Comparison of ENCODE assay signal across 24 cellular contexts in genomic region chr6:27778625-27779417, GRCh38.
DNase-seq lines count a peak whose midpoint lies in the region; ATAC-seq, FAIRE-seq and TF ChIP-seq lines count a peak whose summit lies in the region.
"Had no signal": no experiment of that assay in that cellular context is flagged by ENCODE, and none has a peak within 500 bp of the region (broad histone marks: within the 10 kb centered on the region; RNA-seq: fewer than 3 reads in every experiment).

No MANE protein-coding gene starts in this region.

- no peak overlapping the region for H3K4me2 ChIP-seq in HepG2 (ENCODE audit: low read depth, low read length)
- peak overlapping the region; percentile 73; the same call in 1 of the 2 replicates for H3K4me2 ChIP-seq in K562 (ENCODE audit: insufficient read depth, low read length)
- H3K4me2 ChIP-seq: BLaER1 had no signal

- H3K27ac ChIP-seq in HepG2 (ENCODE audit: extremely low read length, insufficient read depth, low read length) (no peak overlapping the region), right lobe of liver (no peak overlapping the region), K562 (ENCODE audit: extremely low read depth, low read depth, low read length) (peak overlapping the region; percentile 80), aorta (ENCODE audit: low read depth in 1 of 2, low read length in 2 of 2) (no peak overlapping the region)
- H3K27ac ChIP-seq: 22Rv1, BLaER1, C4-2B had no signal

- no peak overlapping the region for H3K4me3 Mint-ChIP-seq in nephron
- H3K4me3 Mint-ChIP-seq: B cell; CD4-positive, CD25-positive, alpha-beta regulatory T cell; CD8-positive, alpha-beta T cell; HFFc6 had no signal

- H3K4me1 Mint-ChIP-seq in nephron = no peaks in the 10 kb centered on the region
- H3K4me1 Mint-ChIP-seq: CD4-positive, CD25-positive, alpha-beta regulatory T cell had no signal

- BruUV-seq in HepG2 (replicated peaks; lab: Mats Ljungman, UMichigan) = no TSS peak
- no TSS peak for BruUV-seq in K562 (replicated peaks; lab: Mats Ljungman, UMichigan)

- POLR2A ChIA-PET in HepG2 (lab: Yijun Ruan, JAX) (no interaction called here), K562 (lab: Yijun Ruan, JAX) (interaction anchor here (1.5 kb wide), 1 partner anchor 114 kb away, joined by 4 read pairs; a partner anchor contains a TSS)

- no peak for TF ChIP-seq POLR2A in HepG2 (IDR thresholded peaks at IDR 0.05; ENCODE audit: insufficient read depth in 1 of 2, low read depth in 2 of 2, low read length in 2 of 2)
- no peak for TF ChIP-seq POLR2A in right lobe of liver (IDR thresholded peaks at IDR 0.05)
- TF ChIP-seq POLR2A in K562 (conservative IDR thresholded peaks at IDR 0.05) = no peak

- no peaks in the 10 kb centered on the region for H3K9me3 Mint-ChIP-seq in nephron
- H3K9me3 Mint-ChIP-seq: CD4-positive, CD25-positive, alpha-beta regulatory T cell; CD8-positive, alpha-beta T cell; HFFc6 had no signal

- H3K27ac Mint-ChIP-seq in nephron = peak overlapping the region in 2 of 3 experiments; percentile 7 to 78
- H3K27ac Mint-ChIP-seq: B cell; CD4-positive, CD25-positive, alpha-beta regulatory T cell; CD8-positive, alpha-beta T cell; HFFc6 had no signal

- H3K36me3 Mint-ChIP-seq in nephron (ENCODE audit: low read depth) = no peaks in the 10 kb centered on the region
- H3K36me3 Mint-ChIP-seq: CD4-positive, CD25-positive, alpha-beta regulatory T cell; CD8-positive, alpha-beta T cell had no signal

- TF ChIP-seq RAD21 in HepG2 (CRISPR knock-in tag; IDR thresholded peaks at IDR 0.05) (no peak), K562 (CRISPR knock-in tag; conservative IDR thresholded peaks at IDR 0.05 in 1 of 2, IDR thresholded peaks at IDR 0.05 in 1 of 2) (no peak)

- H3K79me2 ChIP-seq in HepG2 (ENCODE audit: insufficient read depth, low read length) = no peaks in the 10 kb centered on the region
- H3K79me2 ChIP-seq in K562 (ENCODE audit: control insufficient read depth, insufficient read depth, low read length) = no peaks in the 10 kb centered on the region

- H3K4me1 ChIP-seq in HepG2 (ENCODE audit: insufficient read depth, low read length) = peaks cover 15% of the 10 kb centered on the region
- no peaks in the 10 kb centered on the region for H3K4me1 ChIP-seq in right lobe of liver
- peaks cover 9 to 20% of the 10 kb centered on the region in 2 experiments for H3K4me1 ChIP-seq in K562 (replicated peaks in 1 of 2; ENCODE audit: control insufficient read depth in 2 of 2, insufficient read depth in 2 of 2, low read length in 2 of 2)
- H3K4me1 ChIP-seq in aorta (ENCODE audit: control insufficient read depth in 1 of 2, insufficient read depth in 2 of 2, low read length in 2 of 2) = no peaks in the 10 kb centered on the region
- H3K4me1 ChIP-seq: BLaER1 had no signal

- no peaks in the 10 kb centered on the region for H3K36me3 ChIP-seq in HepG2 (replicated peaks in 1 of 2; ENCODE audit: control insufficient read depth in 1 of 2, insufficient read depth in 2 of 2, low read length in 2 of 2)
- H3K36me3 ChIP-seq in right lobe of liver = no peaks in the 10 kb centered on the region
- no peaks in the 10 kb centered on the region for H3K36me3 ChIP-seq in K562 (ENCODE audit: control insufficient read depth, insufficient read depth, low read length)
- no peaks in the 10 kb centered on the region for H3K36me3 ChIP-seq in aorta (ENCODE audit: control insufficient read depth in 1 of 2, insufficient read depth in 2 of 2, low read length in 1 of 2)
- H3K36me3 ChIP-seq: BLaER1, HAP-1 had no signal

- TF ChIP-seq EP300 in HepG2 (IDR thresholded peaks at IDR 0.05; ENCODE audit: low read depth in 2 of 2, low read length in 2 of 2) = no peak
- TF ChIP-seq EP300 in HepG2 (CRISPR knock-in tag; IDR thresholded peaks at IDR 0.05; ENCODE audit: borderline replicate concordance) = no peak
- no peak for TF ChIP-seq EP300 in K562 (IDR thresholded peaks at IDR 0.05; ENCODE audit: low read length)

- H3K9me3 ChIP-seq in HepG2 (ENCODE audit: low read length) (no peaks in the 10 kb centered on the region), right lobe of liver (no peaks in the 10 kb centered on the region), K562 (replicated peaks; ENCODE audit: control insufficient read depth, insufficient read depth, low read depth, low read length) (no peaks in the 10 kb centered on the region), aorta (ENCODE audit: control insufficient read depth, low read length) (no peaks in the 10 kb centered on the region)
- H3K9me3 ChIP-seq: BLaER1 had no signal

- no peaks in the 10 kb centered on the region for H4K20me1 ChIP-seq in HepG2 (ENCODE audit: insufficient read depth, low read length)
- H4K20me1 ChIP-seq in K562 (replicated peaks; ENCODE audit: control insufficient read depth, insufficient read depth, low read length) = no peaks in the 10 kb centered on the region
- H4K20me1 ChIP-seq: BLaER1 had no signal

- in situ Hi-C loops in HepG2 (cut with HindIII; ENCODE audit: extremely low pct_ligation_motif_present, low pct_unique_long_range_greater_than_20kb) (no loop called here), K562 (cut with MboI) (no loop called here)

- TF ChIP-seq CTCF in HepG2 (CRISPR knock-in tag; IDR thresholded peaks at IDR 0.05) (no peak), right lobe of liver (IDR thresholded peaks at IDR 0.05) (no peak), K562 (IDR thresholded peaks at IDR 0.05 in 2 of 3, conservative IDR thresholded peaks at IDR 0.05 in 1 of 3; ENCODE audit: insufficient read depth in 2 of 3, low read depth in 1 of 3, low read length in 3 of 3) (no peak), nephron (IDR thresholded peaks at IDR 0.05; ENCODE audit: unreplicated experiment in 3 of 3) (no peak)

- H3K27me3 ChIP-seq in HepG2 (ENCODE audit: control insufficient read depth in 1 of 2, insufficient read depth in 2 of 2, low read length in 2 of 2) (no peaks in the 10 kb centered on the region), right lobe of liver (no peaks in the 10 kb centered on the region), K562 (ENCODE audit: control insufficient read depth in 2 of 2, insufficient read depth in 2 of 2, low read length in 2 of 2) (no peaks in the 10 kb centered on the region), aorta (ENCODE audit: control insufficient read depth in 1 of 2, insufficient read depth in 2 of 2, low read length in 1 of 2) (no peaks in the 10 kb centered on the region)
- H3K27me3 ChIP-seq: BLaER1 had no signal

- no peaks in the 10 kb centered on the region for H3K27me3 Mint-ChIP-seq in nephron (ENCODE audit: low read depth)

- intact Hi-C loops in HepG2 (cut with micrococcal nuclease; ENCODE audit: unreplicated experiment) = no loop called here
- intact Hi-C loops in right lobe of liver (cut with DNase I) = no loop called here
- intact Hi-C loops in K562 (cut with micrococcal nuclease) = no loop called here
- intact Hi-C loops in aorta (cut with DNase I) = no loop called here

- no peak overlapping the region for H3K4me3 ChIP-seq in HepG2 (replicated peaks in 1 of 3; ENCODE audit: insufficient read depth in 1 of 3, low read depth in 2 of 3, low read length in 3 of 3)
- H3K4me3 ChIP-seq in right lobe of liver = no peak overlapping the region
- H3K4me3 ChIP-seq in K562 = peak overlapping the region; percentile 13
- H3K4me3 ChIP-seq in aorta (ENCODE audit: low read length in 2 of 2) = no peak overlapping the region
- H3K4me3 ChIP-seq: BLaER1, GM12878, HAP-1 had no signal

- peak; percentile 18 for DNase-seq in NCI-H2227 treated with DMSO at 0.1 percent for 48 hours (lab: John Stamatoyannopoulos, UW)
- no peak for DNase-seq in NCI-H2227 (lab: John Stamatoyannopoulos, UW; ENCODE audit: unreplicated experiment)
- no peak for DNase-seq in HepG2 (ENCODE audit: low spot score)
- no peak for DNase-seq in right lobe of liver
- no peak for DNase-seq in K562 (ENCODE audit: extremely low read depth in 1 of 4, low spot score in 3 of 4)
- DNase-seq in aorta = no peak
- DNase-seq in left lobe of liver (ENCODE audit: low spot score) = no peak
- DNase-seq: CD4-positive, CD25-positive, alpha-beta regulatory T cell; CD8-positive, alpha-beta T cell; DMS 273 treated with DMSO at 0.1 percent for 48 hours; DMS79; EL; GDM1; GOT3; HFFc6 had no signal

- H3K9ac ChIP-seq in HepG2 (ENCODE audit: insufficient read depth, low read depth, low read length) = no peak overlapping the region
- peak overlapping the region in 1 of 2 experiments; percentile 71; a peak in 2 of 4 replicates for H3K9ac ChIP-seq in K562 (ENCODE audit: insufficient read depth in 1 of 2, low read depth in 2 of 2, low read length in 2 of 2)
- H3K9ac ChIP-seq: BLaER1 had no signal

- no peak for FAIRE-seq in HepG2 (lab: Jason Lieb, UNC)
- no peak for FAIRE-seq in K562 (lab: Jason Lieb, UNC)
- FAIRE-seq: D721Med, GM12878, H54 had no signal

- H3K9me1 ChIP-seq in K562 (ENCODE audit: control insufficient read depth, insufficient read depth, low read length) = no peaks in the 10 kb centered on the region

- CTCF ChIA-PET in HepG2 (lab: Yijun Ruan, JAX; ENCODE audit: low intra/inter-chr PET ratio, low total read pairs) (no interaction called here), K562 (lab: Yijun Ruan, JAX; ENCODE audit: low intra/inter-chr PET ratio) (no interaction called here)

- ATAC-seq in HepG2 = no peak
- no peak for ATAC-seq in right lobe of liver
- ATAC-seq in K562 = no peak
- ATAC-seq in aorta (ENCODE audit: low FRiP score) = no peak
- no peak for ATAC-seq in left lobe of liver
- ATAC-seq: CD8-positive, alpha-beta T cell; GM12878 had no signal

- H2AFZ ChIP-seq in HepG2 (ENCODE audit: low read length) = peak overlapping the region; percentile 49
- H2AFZ ChIP-seq in K562 (ENCODE audit: low read depth, low read length) = peak overlapping the region; percentile 88

- 43% methylated on average over 7 of the region's 7 CpGs for WGBS in HepG2 (ENCODE audit: low lambda C conversion rate)
- 63% methylated on average over 7 of the region's 7 CpGs for WGBS in right lobe of liver (ENCODE audit: insufficient coverage, low coverage, low lambda C conversion rate, missing lambda C conversion rate)
- 43% methylated on average over 7 of the region's 7 CpGs for WGBS in K562 (ENCODE audit: insufficient coverage, low coverage, missing lambda C conversion rate)
- WGBS in aorta, 2 donors = 83% methylated on average over 7 of the region's 7 CpGs

TF ChIP-seq in HepG2, 621 proteins besides CTCF, POLR2A, EP300 and RAD21 (continues in another document):
- no peak for TF ChIP-seq THAP7 (CRISPR knock-in tag; IDR thresholded peaks at IDR 0.05)

TF ChIP-seq in K562, 482 proteins besides CTCF, POLR2A, EP300 and RAD21 (continues in another document):
- TF ChIP-seq KAT8 (IDR thresholded peaks at IDR 0.05; ENCODE audit: low read depth) (peak; percentile 84; the same call in 1 of the 2 replicates), ZNF384 (IDR thresholded peaks at IDR 0.05; ENCODE audit: low read depth, low read length) (peak; percentile 11; the same call in 1 of the 2 replicates), KLF16 (IDR thresholded peaks at IDR 0.05) (no peak), RBM15 (IDR thresholded peaks at IDR 0.05; ENCODE audit: insufficient read depth, low read length) (no peak), E2F3 (CRISPR knock-in tag; IDR thresholded peaks at IDR 0.05) (no peak), BACH1 (tag; IDR thresholded peaks at IDR 0.05) (peak; percentile 58; the same call in 1 of the 2 replicates), NR1H2 (CRISPR knock-in tag; IDR thresholded peaks at IDR 0.05) (no peak), RFX5 (IDR thresholded peaks at IDR 0.05; ENCODE audit: low read depth, low read length) (no peak), MAFF (IDR thresholded peaks at IDR 0.05; ENCODE audit: low read length) (0 out of 2 replicates have a peak, but pooled peaks have one; percentile 24)
